In the genomic region with DNA sequence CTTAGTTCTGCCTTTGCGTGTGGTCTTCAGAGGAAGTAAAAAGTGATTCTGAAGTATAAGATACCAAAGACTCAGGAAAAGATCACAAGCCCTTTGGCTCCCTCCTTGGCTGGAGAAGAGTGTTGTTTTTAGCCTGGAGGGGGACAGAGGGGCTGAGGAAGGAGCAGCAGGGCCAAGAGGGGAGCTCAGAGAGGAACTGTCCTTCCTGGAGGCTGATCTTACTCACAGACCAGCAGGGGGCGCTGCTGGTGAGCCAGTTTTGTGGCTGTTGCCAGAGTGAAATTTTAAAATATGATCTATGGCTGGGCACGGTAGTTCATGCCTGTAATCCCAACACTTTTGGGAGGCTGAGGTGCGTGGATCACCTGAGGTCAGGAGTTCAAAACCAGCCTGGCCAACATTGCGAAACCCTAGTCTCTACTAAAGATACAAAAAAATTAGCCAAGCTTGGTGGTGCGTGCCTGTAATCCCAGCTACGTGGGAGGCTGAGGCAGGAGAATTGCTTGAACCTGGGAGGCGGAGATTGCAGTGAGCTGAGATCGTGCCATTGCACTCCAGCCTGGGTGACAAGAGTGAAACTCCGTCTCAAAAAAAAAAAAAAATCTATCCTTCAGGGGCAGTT, we compare ENCODE assay signal across 8 cellular contexts.
DNase-seq lines count a peak whose midpoint lies in the region; ATAC-seq and TF ChIP-seq lines count a peak whose summit lies in the region.
"Not testable (repeated sequence)": the region's sequence is repeated elsewhere in the genome, so short reads cannot be mapped to it uniquely, and the experiment has no call there.

No MANE protein-coding gene starts in this region.

- POLR2A ChIA-PET in CD8-positive, alpha-beta memory T cell (lab: Charles Lee) = not testable (repeated sequence)
- POLR2A ChIA-PET in naive thymus-derived CD8-positive, alpha-beta T cell (lab: Charles Lee) = interaction anchor here (0.7 to 1.0 kb wide), 2 partner anchors 11 to 1547 kb away, joined by 3 read pairs; no protein-coding TSS in a partner anchor

- not testable (repeated sequence) for H3K27me3 Mint-ChIP-seq in CD8-positive, alpha-beta memory T cell; activated naive CD8-positive, alpha-beta T cell treated with anti-CD3 and anti-CD28 coated beads for 36 hours; naive thymus-derived CD8-positive, alpha-beta T cell

- H3K9me3 Mint-ChIP-seq in CD8-positive, alpha-beta memory T cell; activated naive CD8-positive, alpha-beta T cell treated with anti-CD3 and anti-CD28 coated beads for 36 hours; naive thymus-derived CD8-positive, alpha-beta T cell: not testable (repeated sequence)

- CTCF ChIA-PET in CD8-positive, alpha-beta memory T cell (lab: Charles Lee) = interaction anchor here (0.7 to 1.5 kb wide), 13 partner anchors 9 to 238 kb away, joined by 3 to 7 read pairs (median 3); no protein-coding TSS in a partner anchor

- not testable (repeated sequence) for H3K27me3 ChIP-seq in CD8-positive, alpha-beta memory T cell (ENCODE audit: insufficient read depth, low read length, poor library complexity, severe bottlenecking)

- H3K4me3 ChIP-seq in CD8-positive, alpha-beta memory T cell (ENCODE audit: low read length); WI38 (ENCODE audit: low read depth, low read length): not testable (repeated sequence)

- H3K36me3 ChIP-seq in CD8-positive, alpha-beta memory T cell (ENCODE audit: insufficient read depth, low read length) = not testable (repeated sequence)

- H3K4me3 Mint-ChIP-seq in CD8-positive, alpha-beta memory T cell = peak overlapping the region in 4 of 7 donors; percentile 5 to 24 (median 20)
- not testable (repeated sequence) for H3K4me3 Mint-ChIP-seq in activated naive CD8-positive, alpha-beta T cell treated with anti-CD3 and anti-CD28 coated beads for 36 hours
- peak overlapping the region in 5 of 10 donors; percentile 14 to 40 (median 30) for H3K4me3 Mint-ChIP-seq in naive thymus-derived CD8-positive, alpha-beta T cell

- peak overlapping the region in 1 of 8 donors; percentile 79 for H3K27ac Mint-ChIP-seq in CD8-positive, alpha-beta memory T cell
- H3K27ac Mint-ChIP-seq in activated naive CD8-positive, alpha-beta T cell treated with anti-CD3 and anti-CD28 coated beads for 36 hours = peak overlapping the region; percentile 20
- peak overlapping the region in 8 of 10 donors; percentile 27 to 80 (median 64) for H3K27ac Mint-ChIP-seq in naive thymus-derived CD8-positive, alpha-beta T cell

- H3K9me3 ChIP-seq in CD8-positive, alpha-beta memory T cell (ENCODE audit: low read length) = not testable (repeated sequence)

- H3K4me1 ChIP-seq in CD8-positive, alpha-beta memory T cell (ENCODE audit: insufficient read depth, low read length) = not testable (repeated sequence)

- H3K36me3 Mint-ChIP-seq in CD8-positive, alpha-beta memory T cell = peaks cover 0 to 80% (median 5%) of the 10 kb centered on the region in 3 donors
- H3K36me3 Mint-ChIP-seq in activated naive CD8-positive, alpha-beta T cell treated with anti-CD3 and anti-CD28 coated beads for 36 hours = not testable (repeated sequence)
- peaks cover 0 to 86% (median 18%) of the 10 kb centered on the region in 3 donors for H3K36me3 Mint-ChIP-seq in naive thymus-derived CD8-positive, alpha-beta T cell

- peak; percentile 39 to 69 (median 43) for DNase-seq in CD8-positive, alpha-beta memory T cell
- DNase-seq in HCEC 1CT (peak; percentile 42), NCI-H524 (lab: John Stamatoyannopoulos, UW) (peak; percentile 18 to 70), fibroblast of the conjunctiva (ENCODE audit: low read depth) (peak; percentile 33)
- DNase-seq in activated naive CD8-positive, alpha-beta T cell treated with anti-CD3 and anti-CD28 coated beads for 36 hours = peak; percentile 60
- peak; percentile 27 to 73 (median 58) for DNase-seq in naive thymus-derived CD8-positive, alpha-beta T cell
- peak; percentile 36 for DNase-seq in stimulated activated CD8-positive, alpha-beta memory T cell treated with anti-CD3 and anti-CD28 coated beads, Interleukin-7, amount 100 ng/mL, for 24 hours (ENCODE audit: low read depth)

- ATAC-seq in naive thymus-derived CD8-positive, alpha-beta T cell = peak; percentile 56 to 62

- not testable (repeated sequence) for H3K27ac ChIP-seq in CD8-positive, alpha-beta memory T cell (ENCODE audit: low read depth, low read length)

- H3K4me1 Mint-ChIP-seq in CD8-positive, alpha-beta memory T cell; activated naive CD8-positive, alpha-beta T cell treated with anti-CD3 and anti-CD28 coated beads for 36 hours: not testable (repeated sequence)
- peaks cover 4 to 20% (median 13%) of the 10 kb centered on the region in 4 donors for H3K4me1 Mint-ChIP-seq in naive thymus-derived CD8-positive, alpha-beta T cell

- TF ChIP-seq CTCF in WI38 (IDR thresholded peaks at IDR 0.05; ENCODE audit: low read depth, low read length) = peak; percentile 91
